10 cellular contexts compared by ENCODE assay signal in the genomic region with DNA sequence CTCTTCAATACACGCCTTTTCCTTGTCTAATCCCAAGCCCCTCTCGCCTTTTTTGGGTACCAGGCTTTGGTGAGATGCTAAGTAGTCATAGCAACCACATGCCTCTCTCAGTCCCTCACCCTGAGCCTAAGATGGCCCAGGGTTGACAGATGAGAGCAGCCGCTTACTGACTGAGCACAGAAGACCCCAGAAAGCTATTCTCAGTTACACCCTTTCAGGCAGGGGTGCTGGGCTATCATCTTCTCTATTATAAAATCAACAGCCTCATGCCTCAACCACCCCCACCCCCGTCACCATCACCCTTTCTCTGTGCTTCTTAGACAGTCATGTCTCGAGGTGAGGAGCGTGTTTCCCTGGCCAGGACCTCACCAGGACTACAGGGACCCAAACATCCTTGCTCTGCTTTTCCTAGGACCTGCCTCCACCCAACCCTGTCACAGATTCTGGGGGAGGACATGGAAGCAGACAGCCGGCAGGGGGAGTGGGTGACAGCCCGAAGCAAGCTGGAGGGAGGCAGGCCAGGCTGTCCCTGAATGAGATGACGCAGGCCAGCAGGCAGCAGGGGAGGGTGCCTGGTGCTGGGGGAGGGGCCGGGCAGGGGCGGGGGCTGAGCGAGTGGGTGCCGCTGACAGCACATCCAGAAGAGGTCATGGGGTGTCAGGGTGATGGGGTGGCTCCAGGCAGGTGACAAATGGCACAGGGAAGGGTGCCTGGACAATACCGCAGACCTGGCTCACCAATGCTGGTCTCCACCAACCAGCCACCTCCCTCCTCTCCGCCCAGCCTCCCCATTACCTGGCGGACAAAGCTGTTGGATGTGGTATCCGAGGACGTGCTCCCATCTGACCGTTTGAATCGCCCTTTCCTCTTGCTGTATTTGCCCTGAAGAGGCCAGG. TPM values are rescaled to one million over a fixed set of nuclear protein-coding genes. Genes with fewer than 3 reads are reported as not detected.
DNase-seq lines count a peak whose midpoint lies in the region; ATAC-seq and TF ChIP-seq lines count a peak whose summit lies in the region.
"Had no signal": no experiment of that assay in that cellular context is flagged by ENCODE, and none has a peak within 500 bp of the region (broad histone marks: within the 10 kb centered on the region; RNA-seq: fewer than 3 reads in every experiment).

No MANE protein-coding gene starts in this region.

- TF ChIP-seq POLR2A in stomach (IDR thresholded peaks at IDR 0.05) = no peak

- H3K4me3 ChIP-seq in HFF-Myc (replicated peaks; ENCODE audit: low read depth, low read length) (peak overlapping the region; percentile 0; the same call in 1 of the 2 replicates), adipocyte (ENCODE audit: low read length) (peak overlapping the region; percentile 84), stomach (no peak overlapping the region)

- WGBS in stomach, 5 donors = 65 to 82% (median 74%) methylated on average over 18 to 20 of the region's 20 CpGs

- DNase-seq in HFF-Myc (ENCODE audit: extremely low read depth, low read depth) (no peak), adipocyte (ENCODE audit: low read depth) (peak; percentile 62), hepatic stellate cell (ENCODE audit: low spot score) (peak; percentile 95), stomach (no peak), GM20000 (ENCODE audit: low spot score) (no peak), NCI-H1048 (lab: John Stamatoyannopoulos, UW) (no peak), DMS79 treated with DMSO at 0.1 percent for 48 hours (lab: John Stamatoyannopoulos, UW) (no peak)
- DNase-seq: stimulated activated naive CD4-positive, alpha-beta T cell had no signal

- H3K4me1 ChIP-seq in adipocyte (ENCODE audit: control insufficient read depth, insufficient read depth, low read length) = peaks cover 38% of the 10 kb centered on the region
- peaks cover 28 to 55% (median 45%) of the 10 kb centered on the region in 4 donors for H3K4me1 ChIP-seq in stomach

- no peaks in the 10 kb centered on the region for H3K27me3 ChIP-seq in adipocyte (replicated peaks; ENCODE audit: control insufficient read depth, insufficient read depth, low read length)
- no peaks in the 10 kb centered on the region for H3K27me3 ChIP-seq in stomach

- H3K36me3 ChIP-seq in adipocyte (ENCODE audit: control insufficient read depth, insufficient read depth, low read length, severe bottlenecking) (peaks cover 23% of the 10 kb centered on the region), stomach (peaks cover 0 to 48% (median 44%) of the 10 kb centered on the region in 4 donors)

- no peak for TF ChIP-seq EP300 in stomach (IDR thresholded peaks at IDR 0.05)

- ATAC-seq in GM21619 (IDR thresholded peaks at IDR 0.05; ENCODE audit: unreplicated experiment) = no peak

- intact Hi-C loops in stomach (cut with DNase I; ENCODE audit: low total_unique reads) = no loop called here

- H3K9me3 ChIP-seq in adipocyte (ENCODE audit: control insufficient read depth, low read length) = no peaks in the 10 kb centered on the region
- H3K9me3 ChIP-seq in stomach = no peaks in the 10 kb centered on the region

- H3K9ac ChIP-seq in adipocyte (ENCODE audit: low read length) = peak overlapping the region; percentile 46

- H3K27ac ChIP-seq in stomach = peak overlapping the region in 3 of 5 donors; percentile 10 to 97 (median 11)

- peak; percentile 62 for TF ChIP-seq CTCF in HFF-Myc (IDR thresholded peaks at IDR 0.05; ENCODE audit: low read depth, low read length, missing control alignments)
- peak in 2 of 7 experiments; percentile 8 to 19 for TF ChIP-seq CTCF in stomach (IDR thresholded peaks at IDR 0.05)
- TF ChIP-seq CTCF in GM20000 (IDR thresholded peaks at IDR 0.05; ENCODE audit: extremely low read depth, missing control alignments) = no peak

RNA-seq across cellular contexts. Expression of a gene that starts 3.1 kb away (rescaled TPM):
- 10 to 100 TPM in 2 of 5 donors, 1 to 10 TPM in 3; 4.2 to 57.2 (median 8.9) TPM for total RNA-seq in stomach
- polyA plus RNA-seq in stomach = 1 to 10 TPM; 2.4 to 2.7 (median 2.7) TPM

RNA-seq across cellular contexts. Expression of a gene that starts 5.7 kb away (rescaled TPM):
- total RNA-seq in stomach = 1,000 to 10,000 TPM; 1,114 to 2,498 (median 1,672) TPM
- polyA plus RNA-seq in stomach = 1,000 to 10,000 TPM; 3,254 to 4,546 (median 3,773) TPM

RNA-seq across cellular contexts. Expression of a gene that starts 28.4 kb away (rescaled TPM):
- total RNA-seq in stomach = not detected
- polyA plus RNA-seq in stomach = not detected
- total RNA-seq: endothelial cell of umbilical vein had no signal
- polyA plus RNA-seq: endothelial cell of umbilical vein had no signal

RNA-seq across cellular contexts. Expression of a gene that starts 31.4 kb away (rescaled TPM):
- under 1 TPM in 1 of 5 donors, not detected in 4; under 0.01 TPM for total RNA-seq in stomach
- under 1 TPM in 2 of 3 donors, not detected in 1; 0.15 to 0.20 TPM for polyA plus RNA-seq in stomach
- total RNA-seq: endothelial cell of umbilical vein had no signal
- polyA plus RNA-seq: endothelial cell of umbilical vein had no signal

RNA-seq across cellular contexts. Expression of a gene that starts 42.9 kb away (rescaled TPM):
- 10 to 100 TPM in 2 of 5 donors, 1 to 10 TPM in 2, under 1 TPM in 1; 0.58 to 77.2 (median 8.4) TPM for total RNA-seq in stomach
- 1 to 10 TPM; 1.7 to 4.6 (median 2.1) TPM for polyA plus RNA-seq in stomach
- total RNA-seq: endothelial cell of umbilical vein had no signal

Comparison
In these comparisons a context has a peak if more than half of its experiments do, and no peak if none do; other contexts are left out.
1. DNase-seq: peak in adipocyte (single experiment) and hepatic stellate cell (single experiment); none in HFF-Myc (single experiment), stomach (single experiment), GM20000 (single experiment), NCI-H1048 (single experiment) and DMS79 treated with DMSO at 0.1 percent for 48 hours (single experiment).
2. H3K4me3 ChIP-seq: peak in HFF-Myc (single experiment) and adipocyte (single experiment); none in stomach (0 of 4).